ENCODE assay signal across 8 cellular contexts in genomic region chr2:232315049-232315922, GRCh38.
A peak's percentile ranks its signal among the peaks of the same experiment; 100 is the strongest.
DNase-seq lines count a peak whose midpoint lies in the region; ATAC-seq and TF ChIP-seq lines count a peak whose summit lies in the region.

No MANE protein-coding gene starts in this region.

- peaks cover 13 to 25% of the 10 kb centered on the region in 2 donors for H3K36me3 Mint-ChIP-seq in activated T-cell treated with anti-CD3 and anti-CD28 coated beads, Interleukin-2, amount 50 U/mL, for 72 hours (ENCODE audit: insufficient read depth in 2 of 2)

- H3K79me2 ChIP-seq in SK-N-SH (ENCODE audit: insufficient read depth): no peaks in the 10 kb centered on the region

- H3K9me3 ChIP-seq in skeletal muscle tissue (ENCODE audit: control insufficient read depth in 3 of 3, low read length in 3 of 3) (peaks cover 0 to 2% (median 0%) of the 10 kb centered on the region in 3 donors), SK-N-SH (no peaks in the 10 kb centered on the region)

- H3K9ac ChIP-seq in skeletal muscle tissue (ENCODE audit: low read depth in 1 of 3, low read length in 3 of 3) (peak overlapping the region; percentile 14 to 34 (median 27)), SK-N-SH (no peak overlapping the region)

- no peak overlapping the region for H3K4me2 ChIP-seq in SK-N-SH

- TF ChIP-seq EP300 in SK-N-SH (IDR thresholded peaks at IDR 0.05; ENCODE audit: borderline replicate concordance in 1 of 2, low read depth in 1 of 2, low read length in 1 of 2): no peak

- H3F3A ChIP-seq in SK-N-SH (replicated peaks; ENCODE audit: insufficient read depth): no peaks in the 10 kb centered on the region

- H3K4me1 Mint-ChIP-seq in activated T-cell treated with anti-CD3 and anti-CD28 coated beads, Interleukin-2, amount 50 U/mL, for 72 hours (ENCODE audit: low read depth): peaks cover 59% of the 10 kb centered on the region

- H3K4me3 ChIP-seq in H7 (ENCODE audit: insufficient read depth, low read depth, low read length) (no peak overlapping the region), skeletal muscle tissue (ENCODE audit: low read length in 3 of 3) (peak overlapping the region; percentile 29 to 38 (median 31)), SK-N-SH (ENCODE audit: low read depth in 2 of 2, low read length in 1 of 2) (no peak overlapping the region)

- POLR2A ChIA-PET in SK-N-SH (lab: Yijun Ruan, JAX): no interaction called here

- ATAC-seq in activated T-cell treated with anti-CD3 and anti-CD28 coated beads, Interleukin-2, amount 50 U/mL, for 72 hours (replicated peaks in 1 of 2): peak; percentile 93

- H3K27ac ChIP-seq in skeletal muscle tissue (ENCODE audit: low read depth, low read length) (peak overlapping the region; percentile 76), SK-N-SH (ENCODE audit: low read depth in 2 of 2, low read length in 1 of 2) (no peak overlapping the region)

- peak overlapping the region; percentile 75 to 79 for H3K4me3 Mint-ChIP-seq in activated T-cell treated with anti-CD3 and anti-CD28 coated beads, Interleukin-2, amount 50 U/mL, for 72 hours

- CTCF ChIA-PET in SK-N-SH (lab: Yijun Ruan, JAX): interaction anchor here (0.8 to 3.1 kb wide), 10 partner anchors 9 to 410 kb away, joined by 3 to 12 read pairs (median 4); partner anchors contain the start of gene NPPC

- H3K9me2 ChIP-seq in SK-N-SH: no peaks in the 10 kb centered on the region

- 96% methylated on average over 11 of the region's 12 CpGs for WGBS in SK-N-SH (ENCODE audit: low lambda C conversion rate)

- H3K4me1 ChIP-seq in skeletal muscle tissue (ENCODE audit: control insufficient read depth in 3 of 3, insufficient read depth in 3 of 3, low read length in 3 of 3) (peaks cover 22 to 33% (median 31%) of the 10 kb centered on the region in 3 donors), SK-N-SH (ENCODE audit: control insufficient read depth in 1 of 2, insufficient read depth in 2 of 2, low read depth in 1 of 2, low read length in 1 of 2) (peaks cover 0 to 19% of the 10 kb centered on the region in 2 experiments; a peak in 1 of 4 replicates)

- H2AFZ ChIP-seq in SK-N-SH (ENCODE audit: low read depth): no peak overlapping the region

- DNase-seq in GF-D8 (lab: John Stamatoyannopoulos, UW) (peak; percentile 96), H7 (peak; percentile 41), glomerular visceral epithelial cell (ENCODE audit: extremely low spot score) (peak; percentile 91), NCI-H1417 (lab: John Stamatoyannopoulos, UW) (no peak), SK-N-SH (no peak)
- DNase-seq in NK-92 treated with Interleukin-12 subunit alpha and Interleukin-12 subunit beta, amount 100 ng/mL, for 24 hours (lab: John Stamatoyannopoulos, UW): peak; percentile 88
- DNase-seq in activated T-cell treated with anti-CD3 and anti-CD28 coated beads, Interleukin-2, amount 50 U/mL, for 72 hours: peak; percentile 80 to 84

- TF ChIP-seq RAD21 in SK-N-SH (IDR thresholded peaks at IDR 0.05; ENCODE audit: low read length): no peak

- H3K9me3 Mint-ChIP-seq in activated T-cell treated with anti-CD3 and anti-CD28 coated beads, Interleukin-2, amount 50 U/mL, for 72 hours: peaks cover 9 to 10% of the 10 kb centered on the region in 2 donors

- no peaks in the 10 kb centered on the region for H4K20me1 ChIP-seq in SK-N-SH (ENCODE audit: insufficient read depth)

- H3K27me3 ChIP-seq in H7 (ENCODE audit: control insufficient read depth, insufficient read depth, low read length) (no peaks in the 10 kb centered on the region), skeletal muscle tissue (ENCODE audit: control insufficient read depth in 3 of 3, insufficient read depth in 3 of 3, low read length in 3 of 3) (no peaks in the 10 kb centered on the region), SK-N-SH (ENCODE audit: insufficient read depth) (no peaks in the 10 kb centered on the region)

- H3K27me3 Mint-ChIP-seq in activated T-cell treated with anti-CD3 and anti-CD28 coated beads, Interleukin-2, amount 50 U/mL, for 72 hours (ENCODE audit: low read depth): no peaks in the 10 kb centered on the region

- H3K36me3 ChIP-seq in H7 (replicated peaks; ENCODE audit: control insufficient read depth, insufficient read depth, low read length) (no peaks in the 10 kb centered on the region), skeletal muscle tissue (ENCODE audit: control insufficient read depth in 3 of 3, insufficient read depth in 3 of 3, low read length in 3 of 3) (peaks cover 0 to 5% (median 2%) of the 10 kb centered on the region in 3 donors), SK-N-SH (replicated peaks in 1 of 2; ENCODE audit: control insufficient read depth in 1 of 2, insufficient read depth in 2 of 2, low read length in 1 of 2) (no peaks in the 10 kb centered on the region)

- TF ChIP-seq CTCF in SK-N-SH (IDR thresholded peaks at IDR 0.05): no peak

- H3K27ac Mint-ChIP-seq in activated T-cell treated with anti-CD3 and anti-CD28 coated beads, Interleukin-2, amount 50 U/mL, for 72 hours: peak overlapping the region; percentile 89

TF ChIP-seq in SK-N-SH, 30 proteins besides CTCF, POLR2A, EP300 and RAD21:
- TF ChIP-seq GABPA (IDR thresholded peaks at IDR 0.05; ENCODE audit: low read depth) (no peak), EZH2phosphoT487 (IDR thresholded peaks at IDR 0.05; ENCODE audit: borderline replicate concordance, low read depth) (no peak), ZBTB33 (IDR thresholded peaks at IDR 0.05; ENCODE audit: borderline replicate concordance, low read depth) (no peak), RCOR1 (IDR thresholded peaks at IDR 0.05; ENCODE audit: low read length) (no peak), GATA2 (CRISPR knock-in tag; IDR thresholded peaks at IDR 0.05) (no peak), USF2 (IDR thresholded peaks at IDR 0.05; ENCODE audit: borderline replicate concordance, low read depth, low read length) (no peak), NFIC (IDR thresholded peaks at IDR 0.05; ENCODE audit: borderline replicate concordance) (no peak), PBX3 (IDR thresholded peaks at IDR 0.05) (no peak), NRF1 (IDR thresholded peaks at IDR 0.05; ENCODE audit: low read depth, low read length) (no peak), RXRA (IDR thresholded peaks at IDR 0.05; ENCODE audit: borderline replicate concordance, low read depth) (no peak), YY1 (IDR thresholded peaks at IDR 0.05; ENCODE audit: low read depth) (no peak), MAX (IDR thresholded peaks at IDR 0.05; ENCODE audit: low read depth) (no peak), SMC3 (IDR thresholded peaks at IDR 0.05; ENCODE audit: low read depth, low read length) (no peak), TEAD4 (IDR thresholded peaks at IDR 0.05; ENCODE audit: borderline replicate concordance, insufficient read depth) (no peak), FOXJ3 (CRISPR knock-in tag; IDR thresholded peaks at IDR 0.05) (no peak), TCF12 (IDR thresholded peaks at IDR 0.05) (no peak), MEF2A (IDR thresholded peaks at IDR 0.05; ENCODE audit: borderline replicate concordance, low read depth) (no peak), USF1 (IDR thresholded peaks at IDR 0.05; ENCODE audit: borderline replicate concordance, low read depth) (no peak)

Comparison
In these comparisons a context has a peak if more than half of its experiments do, and no peak if none do; other contexts are left out.
1. DNase-seq: peak in GF-D8 (single experiment), H7 (single experiment), NK-92 treated with Interleukin-12 subunit alpha and Interleukin-12 subunit beta, amount 100 ng/mL, for 24 hours (single experiment), activated T-cell treated with anti-CD3 and anti-CD28 coated beads, Interleukin-2, amount 50 U/mL, for 72 hours (2 of 2) and glomerular visceral epithelial cell (single experiment); none in NCI-H1417 (0 of 3) and SK-N-SH (single experiment).
2. H3K4me3 ChIP-seq: peak in skeletal muscle tissue (3 of 3); none in H7 (single experiment) and SK-N-SH (0 of 2).